ENCODE assay signal across 2 cellular contexts in genomic region chr1:21385022-21385421, GRCh38.
A peak's percentile ranks its signal among the peaks of the same experiment; 100 is the strongest.
TF ChIP-seq lines count a peak whose summit lies in the region.

No MANE protein-coding gene starts in this region.

TF ChIP-seq in GM23338, 12 proteins besides CTCF, POLR2A, EP300 and RAD21 (continued from another document):
- TF ChIP-seq ZNF462 (CRISPR knock-in tag; IDR thresholded peaks at IDR 0.05) (no peak), EZH2phosphoT487 (IDR thresholded peaks at IDR 0.05; ENCODE audit: unreplicated experiment) (no peak), ETS1 (IDR thresholded peaks at IDR 0.05) (no peak), STAT1 (IDR thresholded peaks at IDR 0.05; ENCODE audit: unreplicated experiment) (no peak), JUNB (IDR thresholded peaks at IDR 0.05; ENCODE audit: unreplicated experiment) (no peak), CREB1 (CRISPR knock-in tag; IDR thresholded peaks at IDR 0.05; ENCODE audit: low read depth) (no peak), REST (IDR thresholded peaks at IDR 0.05; ENCODE audit: unreplicated experiment) (no peak), EZH2 (IDR thresholded peaks at IDR 0.05; ENCODE audit: low read depth, unreplicated experiment) (no peak), NANOG (IDR thresholded peaks at IDR 0.05; ENCODE audit: borderline replicate concordance) (no peak), POLR2AphosphoS5 (IDR thresholded peaks at IDR 0.05; ENCODE audit: low read depth) (no peak)

TF ChIP-seq in K562, 482 proteins besides CTCF, POLR2A, EP300 and RAD21 (continued from another document):
- TF ChIP-seq ZKSCAN1 (IDR thresholded peaks at IDR 0.05; ENCODE audit: low read depth, low read length) (no peak), NFIX (CRISPR knock-in tag; IDR thresholded peaks at IDR 0.05; ENCODE audit: low read depth) (no peak), GATA2 (CRISPR knock-in tag; IDR thresholded peaks at IDR 0.05) (peak; percentile 19; the same call in 1 of the 2 replicates), ARID4B (CRISPR knock-in tag; IDR thresholded peaks at IDR 0.05) (no peak), ETV5 (CRISPR knock-in tag; IDR thresholded peaks at IDR 0.05; ENCODE audit: low read depth) (0 out of 2 replicates have a peak, but pooled peaks have one; percentile 20), NCOR1 (IDR thresholded peaks at IDR 0.05) (0 out of 2 replicates have a peak, but pooled peaks have one; percentile 2), MXD1 (CRISPR knock-in tag; IDR thresholded peaks at IDR 0.05; ENCODE audit: borderline replicate concordance, poor library complexity, severe bottlenecking) (no peak)
- TF ChIP-seq, protein P1, sequence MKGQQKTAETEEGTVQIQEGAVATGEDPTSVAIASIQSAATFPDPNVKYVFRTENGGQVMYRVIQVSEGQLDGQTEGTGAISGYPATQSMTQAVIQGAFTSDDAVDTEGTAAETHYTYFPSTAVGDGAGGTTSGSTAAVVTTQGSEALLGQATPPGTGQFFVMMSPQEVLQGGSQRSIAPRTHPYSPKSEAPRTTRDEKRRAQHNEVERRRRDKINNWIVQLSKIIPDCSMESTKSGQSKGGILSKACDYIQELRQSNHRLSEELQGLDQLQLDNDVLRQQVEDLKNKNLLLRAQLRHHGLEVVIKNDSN (CRISPR knock-in tag; IDR thresholded peaks at IDR 0.05): peak; percentile 49; the same call in 1 of the 2 replicates
- TF ChIP-seq, protein P2, sequence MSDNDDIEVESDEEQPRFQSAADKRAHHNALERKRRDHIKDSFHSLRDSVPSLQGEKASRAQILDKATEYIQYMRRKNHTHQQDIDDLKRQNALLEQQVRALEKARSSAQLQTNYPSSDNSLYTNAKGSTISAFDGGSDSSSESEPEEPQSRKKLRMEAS (CRISPR knock-in tag; IDR thresholded peaks at IDR 0.05): 0 out of 2 replicates have a peak, but pooled peaks have one; percentile 18
- TF ChIP-seq, protein P3, sequence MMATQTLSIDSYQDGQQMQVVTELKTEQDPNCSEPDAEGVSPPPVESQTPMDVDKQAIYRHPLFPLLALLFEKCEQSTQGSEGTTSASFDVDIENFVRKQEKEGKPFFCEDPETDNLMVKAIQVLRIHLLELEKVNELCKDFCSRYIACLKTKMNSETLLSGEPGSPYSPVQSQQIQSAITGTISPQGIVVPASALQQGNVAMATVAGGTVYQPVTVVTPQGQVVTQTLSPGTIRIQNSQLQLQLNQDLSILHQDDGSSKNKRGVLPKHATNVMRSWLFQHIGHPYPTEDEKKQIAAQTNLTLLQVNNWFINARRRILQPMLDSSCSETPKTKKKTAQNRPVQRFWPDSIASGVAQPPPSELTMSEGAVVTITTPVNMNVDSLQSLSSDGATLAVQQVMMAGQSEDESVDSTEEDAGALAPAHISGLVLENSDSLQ (IDR thresholded peaks at IDR 0.05): peak; percentile 14; the same call in 1 of the 2 replicates
TF ChIP-seq in K562: peak in this region for 7.
